ENCODE assay signal across 1 cellular context in the genomic region with DNA sequence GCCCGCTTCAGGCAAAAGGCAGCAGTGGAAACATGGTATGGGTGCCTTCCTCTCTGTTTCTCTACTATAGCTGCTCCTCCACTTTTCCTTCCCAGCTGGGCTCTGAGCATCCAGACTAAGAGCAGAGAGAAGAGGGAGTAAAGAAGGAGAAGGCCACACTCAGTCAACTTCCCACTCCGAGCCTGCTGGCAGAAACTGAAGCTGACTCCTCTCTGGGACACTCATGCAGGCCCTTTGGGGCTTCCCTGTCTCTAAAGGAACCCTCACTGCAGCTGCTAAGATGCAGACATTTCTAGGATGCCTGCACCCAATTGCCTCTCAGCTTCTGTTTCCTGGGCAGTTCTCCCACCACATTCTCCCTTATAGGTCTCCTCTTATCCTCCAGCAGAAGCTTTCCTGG.
TF ChIP-seq lines count a peak whose summit lies in the region.

No MANE protein-coding gene starts in this region.

TF ChIP-seq in H1, 55 proteins besides CTCF, POLR2A, EP300 and RAD21 (continued from another document):
- TF ChIP-seq KDM4A (IDR thresholded peaks at IDR 0.05; ENCODE audit: low read depth, low read length, severe bottlenecking) = no peak
- TF ChIP-seq, protein P1, sequence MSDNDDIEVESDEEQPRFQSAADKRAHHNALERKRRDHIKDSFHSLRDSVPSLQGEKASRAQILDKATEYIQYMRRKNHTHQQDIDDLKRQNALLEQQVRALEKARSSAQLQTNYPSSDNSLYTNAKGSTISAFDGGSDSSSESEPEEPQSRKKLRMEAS (IDR thresholded peaks at IDR 0.05) = no peak
- no peak for TF ChIP-seq CEBPB (IDR thresholded peaks at IDR 0.05; ENCODE audit: low read depth, low read length)
- no peak for TF ChIP-seq PHF8 (conservative IDR thresholded peaks at IDR 0.05; ENCODE audit: low read depth, low read length)
- TF ChIP-seq, protein P2, sequence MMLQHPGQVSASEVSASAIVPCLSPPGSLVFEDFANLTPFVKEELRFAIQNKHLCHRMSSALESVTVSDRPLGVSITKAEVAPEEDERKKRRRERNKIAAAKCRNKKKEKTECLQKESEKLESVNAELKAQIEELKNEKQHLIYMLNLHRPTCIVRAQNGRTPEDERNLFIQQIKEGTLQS (IDR thresholded peaks at IDR 0.05; ENCODE audit: insufficient read depth, low read depth, low read length) = no peak
